ENCODE assay signal across 11 cellular contexts in the genomic region with DNA sequence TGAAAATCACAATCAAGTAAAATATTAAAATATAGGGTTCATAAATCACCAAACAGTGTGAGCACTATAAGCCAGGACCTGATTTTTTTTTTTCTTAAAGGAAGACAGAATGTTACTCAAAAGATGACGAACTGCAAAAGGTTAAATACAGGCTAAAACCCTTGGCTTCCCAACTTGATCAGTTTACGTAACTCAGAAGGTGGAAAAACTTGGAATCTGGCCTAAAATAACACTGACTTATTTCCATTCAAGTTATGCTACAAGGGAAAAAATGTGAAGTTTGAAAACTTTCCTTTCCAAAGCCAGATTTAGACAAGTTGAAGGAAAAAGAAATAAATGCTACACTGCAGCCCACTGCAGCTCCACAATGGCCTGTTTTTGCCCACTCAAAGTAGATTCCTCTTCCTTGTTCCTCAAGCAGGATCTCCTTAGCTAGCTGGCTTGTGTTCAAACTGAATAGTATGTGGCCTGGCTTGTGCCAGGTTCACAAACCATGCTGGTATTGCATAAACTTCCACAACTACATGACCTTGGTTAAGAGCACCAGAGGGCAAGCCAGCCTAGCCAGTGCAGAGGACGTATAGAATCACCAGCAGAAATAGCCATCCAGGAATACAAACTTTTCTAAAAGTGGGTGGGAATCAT.
A peak's percentile ranks its signal among the peaks of the same experiment; 100 is the strongest.
DNase-seq lines count a peak whose midpoint lies in the region; ATAC-seq and TF ChIP-seq lines count a peak whose summit lies in the region.
"Had no signal": no experiment of that assay in that cellular context is flagged by ENCODE, and none has a peak within 500 bp of the region (broad histone marks: within the 10 kb centered on the region; RNA-seq: fewer than 3 reads in every experiment).

No MANE protein-coding gene starts in this region.

- no peak overlapping the region for H2AFZ ChIP-seq in GM23248

- H3K4me3 ChIP-seq in GM23248, result no peak overlapping the region
- no peak overlapping the region for H3K4me3 ChIP-seq in retinal pigment epithelial cell (ENCODE audit: low read length)

- peak overlapping the region; percentile 29 for H3K4me2 ChIP-seq in GM23248 (ENCODE audit: unreplicated experiment)

- no peak for TF ChIP-seq CTCF in retinal pigment epithelial cell (conservative IDR thresholded peaks at IDR 0.05; ENCODE audit: low read depth, low read length)

- no peak overlapping the region for H3K27ac ChIP-seq in GM23248

- peaks cover 5% of the 10 kb centered on the region; the same call in 1 of the 2 replicates for H3F3A ChIP-seq in GM23248 (ENCODE audit: insufficient read depth)

- ATAC-seq in left cardiac atrium (peak; percentile 39 to 67), GM19397 (IDR thresholded peaks at IDR 0.05; ENCODE audit: unreplicated experiment) (no peak), GM18498 (IDR thresholded peaks at IDR 0.05; ENCODE audit: unreplicated experiment) (no peak), HG03280 (IDR thresholded peaks at IDR 0.05; ENCODE audit: unreplicated experiment) (no peak)

- H3K79me2 ChIP-seq in GM23248 (ENCODE audit: insufficient read depth), result no peaks in the 10 kb centered on the region

- WGBS in GM23248 (ENCODE audit: low coverage in 1 of 2, low lambda C conversion rate in 2 of 2, missing lambda C conversion rate in 2 of 2), 2 experiments, result 80 to 87% methylated on average over 3 of the region's 3 CpGs

- H3K36me3 ChIP-seq in GM23248 (ENCODE audit: low read depth), result no peaks in the 10 kb centered on the region

- no peak overlapping the region for H3K9ac ChIP-seq in GM23248

- no peaks in the 10 kb centered on the region for H3K9me3 ChIP-seq in GM23248 (ENCODE audit: low read depth)

- in situ Hi-C loops in GM23248 (cut with MboI), result no loop called here

- intact Hi-C loops in left cardiac atrium (cut with DNase I), result no loop called here

- H4K20me1 ChIP-seq in GM23248 (ENCODE audit: insufficient read depth), result no peaks in the 10 kb centered on the region

- H3K4me1 ChIP-seq in GM23248 (ENCODE audit: insufficient read depth), result peaks cover 9% of the 10 kb centered on the region

- DNase-seq in GM23248, result peak; percentile 33
- DNase-seq in astrocyte of the hippocampus (ENCODE audit: low read depth, low spot score), result peak; percentile 82
- peak; percentile 26 for DNase-seq in left cardiac atrium
- peak; percentile 94 for DNase-seq in retinal pigment epithelial cell (ENCODE audit: low read depth)
- no peak for DNase-seq in COR-L47 (lab: John Stamatoyannopoulos, UW)
- DNase-seq: activated T-cell treated with anti-CD3 and anti-CD28 coated beads, Interleukin-2, amount 50 U/mL, for 48 hours; SHP77 treated with DMSO at 0.1 percent for 48 hours; stimulated activated CD4-positive, alpha-beta T cell treated with anti-CD3 and anti-CD28 coated beads, Interleukin-2, amount 100 ng/mL, for 24 hours had no signal

- H3K9me2 ChIP-seq in GM23248 (ENCODE audit: insufficient read depth), result no peaks in the 10 kb centered on the region

- no peaks in the 10 kb centered on the region for H3K27me3 ChIP-seq in GM23248 (replicated peaks; ENCODE audit: insufficient read depth)

Comparison
In these comparisons a context has a peak if more than half of its experiments do, and no peak if none do; other contexts are left out.
1. ATAC-seq: peak in left cardiac atrium (2 of 2); none in GM19397 (single experiment), GM18498 (single experiment) and HG03280 (single experiment).